In genomic region chr1:113981962-113982931, GRCh38 we compare ENCODE assay signal across 7 cellular contexts. TPM values are rescaled to one million over a fixed set of nuclear protein-coding genes. Genes with fewer than 3 reads are reported as not detected.
DNase-seq lines count a peak whose midpoint lies in the region; ATAC-seq and TF ChIP-seq lines count a peak whose summit lies in the region.

No MANE protein-coding gene starts in this region.

- no peak overlapping the region for H3K4me3 Mint-ChIP-seq in naive thymus-derived CD8-positive, alpha-beta T cell

- H3K27me3 Mint-ChIP-seq in naive thymus-derived CD8-positive, alpha-beta T cell: no peaks in the 10 kb centered on the region

- peaks cover 0 to 6% (median 4%) of the 10 kb centered on the region in 3 donors for H3K36me3 Mint-ChIP-seq in naive thymus-derived CD8-positive, alpha-beta T cell

- H3K4me1 ChIP-seq in MM.1S (ENCODE audit: low read length) (no peaks in the 10 kb centered on the region), mammary epithelial cell (ENCODE audit: insufficient read depth, low read length) (peaks cover 18% of the 10 kb centered on the region), lower lobe of right lung (peaks cover 47% of the 10 kb centered on the region), urinary bladder (ENCODE audit: insufficient read depth) (no peaks in the 10 kb centered on the region)

- dilution Hi-C loops in mammary epithelial cell (cut with HindIII; ENCODE audit: low sequenced_read_pairs): no loop called here

- H3K79me2 ChIP-seq in MM.1S (ENCODE audit: low read length) (no peaks in the 10 kb centered on the region), mammary epithelial cell (ENCODE audit: insufficient read depth, low read length) (no peaks in the 10 kb centered on the region)

- 36% methylated on average over 6 of the region's 18 CpGs for WGBS in mammary epithelial cell (ENCODE audit: low coverage, missing lambda C conversion rate)
- 14% methylated on average over 18 of the region's 18 CpGs for WGBS in urinary bladder

- H3K9ac ChIP-seq in MM.1S (ENCODE audit: low read length) (no peak overlapping the region), mammary epithelial cell (ENCODE audit: insufficient read depth, low read length) (no peak overlapping the region)

- H3F3A ChIP-seq in MM.1S (ENCODE audit: insufficient read depth, low read length): no peaks in the 10 kb centered on the region

- ATAC-seq in lower lobe of right lung (peak; percentile 38 to 52), HG03520 (IDR thresholded peaks at IDR 0.05; ENCODE audit: unreplicated experiment) (no peak), HG03097 (IDR thresholded peaks at IDR 0.05; ENCODE audit: low FRiP score, unreplicated experiment) (no peak)
- no peak for ATAC-seq in naive thymus-derived CD8-positive, alpha-beta T cell

- H3K4me1 Mint-ChIP-seq in naive thymus-derived CD8-positive, alpha-beta T cell: peaks cover 8 to 22% (median 20%) of the 10 kb centered on the region in 4 donors

- H3K4me3 ChIP-seq in MM.1S (ENCODE audit: low read length) (no peak overlapping the region), mammary epithelial cell (replicated peaks in 1 of 3; ENCODE audit: insufficient read depth in 1 of 3, low read depth in 2 of 3, low read length in 3 of 3) (no peak overlapping the region), lower lobe of right lung (peak overlapping the region; percentile 45), urinary bladder (ENCODE audit: low read depth, low read length) (peak overlapping the region; percentile 8)

- POLR2A ChIA-PET in naive thymus-derived CD8-positive, alpha-beta T cell (lab: Charles Lee): no interaction called here

- TF ChIP-seq CTCF in MM.1S (IDR thresholded peaks at IDR 0.05; ENCODE audit: low read length) (no peak), mammary epithelial cell (conservative IDR thresholded peaks at IDR 0.05 in 1 of 2, IDR thresholded peaks at IDR 0.05 in 1 of 2; ENCODE audit: extremely low read depth in 1 of 2, insufficient read depth in 1 of 2, low read depth in 1 of 2, low read length in 2 of 2) (no peak), lower lobe of right lung (IDR thresholded peaks at IDR 0.05) (no peak)

- H2AFZ ChIP-seq in MM.1S (ENCODE audit: low read length) (no peak overlapping the region), mammary epithelial cell (ENCODE audit: low read depth, low read length) (no peak overlapping the region)

- H3K36me3 ChIP-seq in MM.1S (replicated peaks; ENCODE audit: insufficient read depth, low read length): no peaks in the 10 kb centered on the region
- no peaks in the 10 kb centered on the region for H3K36me3 ChIP-seq in mammary epithelial cell (ENCODE audit: insufficient read depth, low read length)
- no peaks in the 10 kb centered on the region for H3K36me3 ChIP-seq in lower lobe of right lung
- H3K36me3 ChIP-seq in urinary bladder (ENCODE audit: insufficient read depth): no peaks in the 10 kb centered on the region

- DNase-seq in MM.1S (no peak), mammary epithelial cell (peak; percentile 19), lower lobe of right lung (no peak)
- DNase-seq in naive thymus-derived CD8-positive, alpha-beta T cell: no peak

- H3K27me3 ChIP-seq in MM.1S (replicated peaks; ENCODE audit: insufficient read depth, low read length) (no peaks in the 10 kb centered on the region), mammary epithelial cell (ENCODE audit: insufficient read depth, low read length) (no peaks in the 10 kb centered on the region), lower lobe of right lung (ENCODE audit: low read depth) (no peaks in the 10 kb centered on the region)

- CTCF ChIA-PET in mammary epithelial cell (lab: Charles Lee; ENCODE audit: low non-redundant PET): no interaction called here

- peaks cover 0 to 3% (median 0%) of the 10 kb centered on the region in 9 donors for H3K9me3 Mint-ChIP-seq in naive thymus-derived CD8-positive, alpha-beta T cell

- no TSS peak for BruUV-seq in mammary epithelial cell (replicated peaks; lab: Mats Ljungman, UMichigan)

- H3K9me2 ChIP-seq in MM.1S (replicated peaks; ENCODE audit: insufficient read depth, low read length): no peaks in the 10 kb centered on the region

- H4K20me1 ChIP-seq in MM.1S (ENCODE audit: insufficient read depth, low read length) (no peaks in the 10 kb centered on the region), mammary epithelial cell (ENCODE audit: insufficient read depth, low read length) (no peaks in the 10 kb centered on the region)

- peak overlapping the region in 3 of 10 donors; percentile 49 to 60 (median 56) for H3K27ac Mint-ChIP-seq in naive thymus-derived CD8-positive, alpha-beta T cell

- no peaks in the 10 kb centered on the region for H3K9me3 ChIP-seq in MM.1S (replicated peaks; ENCODE audit: insufficient read depth, low read length)
- no peaks in the 10 kb centered on the region for H3K9me3 ChIP-seq in mammary epithelial cell (replicated peaks; ENCODE audit: insufficient read depth, low read length)
- H3K9me3 ChIP-seq in lower lobe of right lung: no peaks in the 10 kb centered on the region

- intact Hi-C loops in mammary epithelial cell (cut with micrococcal nuclease): no loop called here
- intact Hi-C loops in lower lobe of right lung (cut with DNase I): no loop called here

- H3K27ac ChIP-seq in MM.1S (ENCODE audit: low read length): no peak overlapping the region
- no peak overlapping the region for H3K27ac ChIP-seq in mammary epithelial cell (ENCODE audit: insufficient read depth, low read depth, low read length)
- peak overlapping the region; percentile 62 for H3K27ac ChIP-seq in lower lobe of right lung
- peak overlapping the region; percentile 77 for H3K27ac ChIP-seq in urinary bladder (ENCODE audit: low read depth)

- H3K4me2 ChIP-seq in MM.1S (ENCODE audit: low read depth, low read length) (0 out of 2 replicates have a peak overlapping the region, but pooled peaks have one; percentile 15), mammary epithelial cell (ENCODE audit: insufficient read depth, low read depth, low read length) (peak overlapping the region; percentile 40)

- in situ Hi-C loops in mammary epithelial cell (cut with MboI; ENCODE audit: low sequenced_read_pairs in 2 of 2): loop anchor here in 1 of 2 donors (10.0 to 25.0 kb wide), 2 partner anchors 293 to 705 kb away; partner anchors contain the start of gene AMPD1

RNA-seq across cellular contexts. Expression of gene OLFML3, which starts 3.0 kb away (rescaled TPM):
- total RNA-seq in mammary epithelial cell (under 1 TPM; 0.66 to 0.83 TPM), lower lobe of right lung (38.9 TPM), urinary bladder (206 TPM)
- polyA plus RNA-seq in mammary epithelial cell (0.73 TPM), urinary bladder (144 TPM)
- polyA minus RNA-seq in mammary epithelial cell: 2.9 TPM
- total RNA-seq in naive thymus-derived CD8-positive, alpha-beta T cell: under 1 TPM; 0.36 to 0.49 TPM
- not detected for polyA plus RNA-seq in naive thymus-derived CD8-positive, alpha-beta T cell

RNA-seq across cellular contexts. Expression of gene HIPK1, which starts 53.1 kb away (rescaled TPM):
- total RNA-seq in mammary epithelial cell (10 to 100 TPM; 29.3 to 38.4 TPM), lower lobe of right lung (95.0 TPM), urinary bladder (41.7 TPM)
- polyA plus RNA-seq in mammary epithelial cell (25.2 TPM), urinary bladder (23.5 TPM)
- polyA minus RNA-seq in mammary epithelial cell: 32.7 TPM
- 100 to 1,000 TPM; 123 to 138 TPM for total RNA-seq in naive thymus-derived CD8-positive, alpha-beta T cell
- polyA plus RNA-seq in naive thymus-derived CD8-positive, alpha-beta T cell: 10 to 100 TPM; 14.5 to 19.3 (median 17.5) TPM

Comparison
In these comparisons a context has a peak if more than half of its experiments do, and no peak if none do; other contexts are left out.
1. H3K27ac ChIP-seq: peak in lower lobe of right lung (single experiment) and urinary bladder (single experiment); none in MM.1S (single experiment) and mammary epithelial cell (single experiment).
2. H3K4me3 ChIP-seq: peak in lower lobe of right lung (single experiment) and urinary bladder (single experiment); none in MM.1S (single experiment) and mammary epithelial cell (0 of 3).
3. ATAC-seq: peak in lower lobe of right lung (2 of 2); none in HG03520 (single experiment), naive thymus-derived CD8-positive, alpha-beta T cell (0 of 2) and HG03097 (single experiment).
4. RNA of gene OLFML3, which starts 3.0 kb away (total RNA-seq): 206 TPM in urinary bladder (single experiment) and 38.9 TPM in lower lobe of right lung (single experiment); 0.66 to 0.83 TPM in mammary epithelial cell and 0.36 to 0.49 TPM in naive thymus-derived CD8-positive, alpha-beta T cell; every median in the first group is over 10 times any median in the second.